33 cellular contexts compared by ENCODE assay signal in the genomic region with DNA sequence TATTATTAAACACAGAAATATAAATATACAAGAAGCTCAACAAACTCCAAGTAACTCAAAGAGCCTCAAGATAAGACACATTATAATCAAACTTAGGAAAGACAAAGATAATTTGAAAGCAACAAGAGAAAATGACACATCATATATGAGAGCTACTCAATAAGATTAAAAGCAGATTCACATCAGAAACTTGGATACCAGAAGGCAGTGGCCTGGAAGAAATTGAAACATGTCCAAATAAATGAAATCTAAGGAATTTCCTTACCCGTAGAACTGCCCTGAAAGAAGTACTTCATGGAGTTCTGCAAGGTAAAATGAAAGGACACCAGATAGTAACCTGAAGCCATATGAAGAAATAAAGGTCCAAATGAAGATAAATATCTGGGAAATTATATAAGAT.
"Had no signal": no experiment of that assay in that cellular context is flagged by ENCODE, and none has a peak within 500 bp of the region (broad histone marks: within the 10 kb centered on the region; RNA-seq: fewer than 3 reads in every experiment).

No MANE protein-coding gene starts in this region.

- H3K4me3 ChIP-seq: adrenal gland, esophagus muscularis mucosa, heart left ventricle had no signal

- DNase-seq: activated B cell treated with CpG ODN at 0.5 μM for 24 hours; activated CD4-positive, alpha-beta T cell treated with anti-CD3 and anti-CD28 coated beads for 48 hours; activated CD4-positive, alpha-beta T cell treated with anti-CD3 and anti-CD28 coated beads, Interleukin-2, amount 50 U/mL, for 1 hour; activated CD4-positive, alpha-beta T cell treated with anti-CD3 and anti-CD28 coated beads, Interleukin-2, amount 50 U/mL, for 48 hours; activated CD8-positive, alpha-beta memory T cell treated with anti-CD3 and anti-CD28 coated beads, Interleukin-2, amount 10 ng/mL, durations not matched to agents 7 days and 5 days; activated CD8-positive, alpha-beta memory T cell treated with anti-CD3 and anti-CD28 coated beads, Interleukin-2, amount 50 U/mL, for 4 hours; activated CD8-positive, alpha-beta T cell treated with anti-CD3 and anti-CD28 coated beads, Interleukin-2, amount 10 ng/mL, durations not matched to agents 7 days and 5 days; activated effector memory CD4-positive, alpha-beta T cell treated with anti-CD3 and anti-CD28 coated beads, Interleukin-2, amount 50 U/mL, for 16 hours; activated naive CD4-positive, alpha-beta T cell treated with anti-CD3 and anti-CD28 coated beads for 36 hours; activated naive CD8-positive, alpha-beta T cell treated with anti-CD3 and anti-CD28 coated beads for 36 hours; activated naive CD8-positive, alpha-beta T cell treated with anti-CD3 and anti-CD28 coated beads, Interleukin-2, amount 50 U/mL, for 24 hours; activated T-cell treated with anti-CD3 and anti-CD28 coated beads, Interleukin-2, amount 50 U/mL, for 1 hour; activated T-cell treated with anti-CD3 and anti-CD28 coated beads, Interleukin-2, amount 50 U/mL, for 48 hours; adrenal gland; amygdala; aorta; brain microvascular endothelial cell; caudate nucleus; cortex of kidney; dermis blood vessel endothelial cell; effector CD4-positive, alpha-beta T cell; effector memory CD8-positive, alpha-beta T cell; erythroblast; glutamatergic neuron; heart left ventricle; T-helper 1 cell; T-helper 17 cell; T1000; WERI-Rb-1 had no signal

- H3K4me1 ChIP-seq: adrenal gland, esophagus muscularis mucosa, heart left ventricle had no signal

- ATAC-seq: activated CD4-positive, CD25-positive, alpha-beta regulatory T cell treated with anti-CD3 and anti-CD28 coated beads, Interleukin-2, amount 50 U/mL, for 24 hours; activated CD8-positive, alpha-beta memory T cell treated with anti-CD3 and anti-CD28 coated beads, Interleukin-2, amount 10 ng/mL, durations not matched to agents 7 days and 5 days; activated CD8-positive, alpha-beta T cell treated with anti-CD3 and anti-CD28 coated beads, Interleukin-2, amount 10 ng/mL, durations not matched to agents 7 days and 5 days; activated naive CD8-positive, alpha-beta T cell treated with anti-CD3 and anti-CD28 coated beads, Interleukin-2, amount 50 U/mL, for 24 hours; effector memory CD8-positive, alpha-beta T cell; heart left ventricle; T-helper 17 cell had no signal

- H3K27ac ChIP-seq: adrenal gland, brain microvascular endothelial cell, esophagus muscularis mucosa, heart left ventricle, WERI-Rb-1 had no signal

- H3K36me3 ChIP-seq: adrenal gland, brain microvascular endothelial cell, esophagus muscularis mucosa, heart left ventricle, WERI-Rb-1 had no signal

- H3K9me3 ChIP-seq: esophagus muscularis mucosa had no signal

- H3K27me3 ChIP-seq: adrenal gland, brain microvascular endothelial cell, esophagus muscularis mucosa, heart left ventricle had no signal

- FAIRE-seq: colon, frontal cortex had no signal
